In the genomic region with DNA sequence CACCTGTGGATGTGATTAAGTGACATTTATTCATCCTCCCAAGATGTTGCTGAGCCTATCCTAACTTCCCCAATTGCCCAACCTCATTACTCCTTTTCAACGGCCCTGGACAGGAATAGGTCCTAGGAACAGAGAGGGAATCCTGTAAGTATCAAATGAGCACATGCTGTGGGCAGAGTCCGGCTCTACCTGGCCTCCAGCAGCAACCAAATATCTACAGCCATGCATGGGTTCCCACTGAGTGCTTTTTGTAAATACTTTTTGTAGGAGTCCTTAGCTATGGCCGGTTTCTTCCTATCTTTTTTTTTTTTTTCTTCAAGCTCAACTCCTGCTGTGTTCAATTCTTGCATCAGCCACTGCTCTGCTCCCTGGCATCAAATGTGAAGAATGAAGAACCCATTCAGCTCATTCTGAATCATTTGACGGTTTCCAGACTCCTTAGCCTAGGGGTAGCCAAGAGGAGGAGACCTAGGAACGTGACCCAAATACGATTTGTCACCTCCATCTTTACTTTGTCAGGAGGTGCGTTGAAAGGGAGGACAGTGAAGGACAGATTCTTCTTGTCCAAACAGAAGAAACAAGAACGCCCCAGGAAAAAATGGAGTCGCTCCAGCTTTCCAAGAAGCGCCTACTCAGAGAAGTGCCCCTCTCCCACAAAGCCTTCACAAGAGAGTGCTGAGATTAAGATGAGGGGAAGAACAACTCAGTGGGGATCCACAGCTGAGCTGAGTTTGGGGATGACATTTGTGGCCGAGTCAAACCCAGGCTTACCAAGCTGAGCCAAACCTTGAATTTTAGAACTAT, we compare ENCODE assay signal across 32 cellular contexts. TPM values are rescaled to one million over a fixed set of nuclear protein-coding genes. Genes with fewer than 3 reads are reported as not detected.
DNase-seq lines count a peak whose midpoint lies in the region; ATAC-seq and TF ChIP-seq lines count a peak whose summit lies in the region.
"Had no signal": no experiment of that assay in that cellular context is flagged by ENCODE, and none has a peak within 500 bp of the region (broad histone marks: within the 10 kb centered on the region; RNA-seq: fewer than 3 reads in every experiment).

No MANE protein-coding gene starts in this region.

- H3K4me3 Mint-ChIP-seq in T-cell = no peak overlapping the region
- H3K4me3 Mint-ChIP-seq: activated CD4-positive, alpha-beta T cell treated with anti-CD3 and anti-CD28 coated beads, Interleukin-2, amount 10 ng/mL, durations not matched to agents 24 days and 14 days; CD4-positive, CD25-positive, alpha-beta regulatory T cell; endodermal cell; H9; mesothelial cell of epicardium had no signal

- POLR2A ChIA-PET in T-cell (lab: Charles Lee) = no interaction called here

- H3K27ac ChIP-seq in sigmoid colon = peak overlapping the region in 3 of 4 donors; percentile 5 to 70 (median 67)
- H3K27ac ChIP-seq: 22Rv1, foreskin keratinocyte, heart right ventricle, HL-60, KMS-11, prostate gland, SJCRH30 had no signal

- intact Hi-C loops in sigmoid colon (cut with DNase I) = loop anchor here (5.0 kb wide), 1 partner anchor 38 kb away; no protein-coding TSS in a partner anchor

- H3K27me3 ChIP-seq in sigmoid colon = no peaks in the 10 kb centered on the region
- H3K27me3 ChIP-seq: heart right ventricle, SJCRH30, transverse colon had no signal

- no peak overlapping the region for H3K27ac Mint-ChIP-seq in T-cell
- H3K27ac Mint-ChIP-seq: activated CD4-positive, alpha-beta T cell treated with anti-CD3 and anti-CD28 coated beads, Interleukin-2, amount 10 ng/mL, durations not matched to agents 24 days and 14 days; endodermal cell; H9; mesothelial cell of epicardium had no signal

- no peak for TF ChIP-seq CTCF in sigmoid colon (IDR thresholded peaks at IDR 0.05)

- no peaks in the 10 kb centered on the region for H3K36me3 ChIP-seq in sigmoid colon
- H3K36me3 ChIP-seq: heart right ventricle, prostate gland, SJCRH30, transverse colon had no signal

- TF ChIP-seq EP300 in sigmoid colon (IDR thresholded peaks at IDR 0.05) = peak in 1 of 4 donors; percentile 72

- no peak for TF ChIP-seq POLR2A in sigmoid colon (IDR thresholded peaks at IDR 0.05)

- ATAC-seq in T-cell (replicated peaks in 1 of 4) (no peak), HG03139 (IDR thresholded peaks at IDR 0.05; ENCODE audit: unreplicated experiment) (no peak)
- ATAC-seq: foreskin keratinocyte had no signal

- no peak overlapping the region for H3K4me3 ChIP-seq in sigmoid colon
- H3K4me3 ChIP-seq: heart right ventricle, prostate gland, SJCRH30, transverse colon had no signal

- CTCF ChIA-PET in T-cell (lab: Charles Lee) = interaction anchor here in 1 of 2 donors (0.7 kb wide), 1 partner anchor 163 kb away, joined by 4 read pairs; no protein-coding TSS in a partner anchor

- no peaks in the 10 kb centered on the region for H3K9me3 Mint-ChIP-seq in T-cell
- H3K9me3 Mint-ChIP-seq: CD4-positive, CD25-positive, alpha-beta regulatory T cell; endodermal cell; H9; mesothelial cell of epicardium had no signal

- peaks cover 0 to 65% (median 57%) of the 10 kb centered on the region in 4 donors for H3K4me1 ChIP-seq in sigmoid colon
- H3K4me1 ChIP-seq: foreskin keratinocyte had no signal

- H3K36me3 Mint-ChIP-seq in T-cell = no peaks in the 10 kb centered on the region
- H3K36me3 Mint-ChIP-seq: mesothelial cell of epicardium, naive B cell had no signal

- peaks cover 8 to 23% (median 10%) of the 10 kb centered on the region in 3 donors for H3K4me1 Mint-ChIP-seq in T-cell

- H3K9me3 ChIP-seq in sigmoid colon = no peaks in the 10 kb centered on the region
- H3K9me3 ChIP-seq: heart right ventricle, prostate gland, SJCRH30, transverse colon had no signal

- 93 to 95% methylated on average over 11 of the region's 11 CpGs for WGBS in sigmoid colon, 2 donors

- DNase-seq in DMS53 (lab: John Stamatoyannopoulos, UW) (peak; percentile 8), DMS53 treated with DMSO at 0.1 percent for 48 hours (lab: John Stamatoyannopoulos, UW; ENCODE audit: unreplicated experiment) (no peak), GM03348 (ENCODE audit: low spot score) (peak; percentile 37), dedifferentiated amniotic fluid mesenchymal stem cell (ENCODE audit: extremely low spot score) (peak; percentile 54), sigmoid colon (no peak), NCI-H1105 treated with DMSO at 0.1 percent for 48 hours (lab: John Stamatoyannopoulos, UW) (no peak), T-cell (no peak)
- DNase-seq: activated CD4-positive, alpha-beta T cell treated with anti-CD3 and anti-CD28 coated beads, Interleukin-2, amount 10 ng/mL, durations not matched to agents 24 days and 14 days; activated effector memory CD4-positive, alpha-beta T cell treated with anti-CD3 and anti-CD28 coated beads, Interleukin-2, amount 50 U/mL, for 16 hours; AML-193; Calu3; caudate nucleus; CD4-positive, CD25-positive, alpha-beta regulatory T cell; dermis blood vessel endothelial cell; endodermal cell; foreskin keratinocyte; H9; heart right ventricle; naive B cell; NCI-H1436; NCI-H2081 treated with DMSO at 0.1 percent for 48 hours; NCI-H510A; SJCRH30; stimulated activated CD4-positive, alpha-beta T cell treated with anti-CD3 and anti-CD28 coated beads, Interleukin-4, amount 100 ng/mL, for 24 hours; T1000; transverse colon had no signal

- no peaks in the 10 kb centered on the region for H3K27me3 Mint-ChIP-seq in T-cell
- H3K27me3 Mint-ChIP-seq: activated CD4-positive, alpha-beta T cell treated with anti-CD3 and anti-CD28 coated beads, Interleukin-2, amount 10 ng/mL, durations not matched to agents 24 days and 14 days; naive B cell had no signal

RNA-seq across cellular contexts. Expression of a gene that starts 46.7 kb away (rescaled TPM):
- total RNA-seq in sigmoid colon (10 to 100 TPM; 10.0 to 17.2 (median 13.4) TPM), T-cell (10 to 100 TPM; 13.8 to 33.0 (median 19.6) TPM)
- 1 to 10 TPM; 1.2 to 5.9 (median 1.4) TPM for polyA plus RNA-seq in sigmoid colon

Comparison
In these comparisons a context has a peak if more than half of its experiments do, and no peak if none do; other contexts are left out.
1. DNase-seq: peak in DMS53 (single experiment), GM03348 (single experiment) and dedifferentiated amniotic fluid mesenchymal stem cell (single experiment); none in DMS53 treated with DMSO at 0.1 percent for 48 hours (single experiment), sigmoid colon (single experiment), NCI-H1105 treated with DMSO at 0.1 percent for 48 hours (single experiment) and T-cell (0 of 34).